36 cellular contexts compared by ENCODE assay signal in the genomic region with DNA sequence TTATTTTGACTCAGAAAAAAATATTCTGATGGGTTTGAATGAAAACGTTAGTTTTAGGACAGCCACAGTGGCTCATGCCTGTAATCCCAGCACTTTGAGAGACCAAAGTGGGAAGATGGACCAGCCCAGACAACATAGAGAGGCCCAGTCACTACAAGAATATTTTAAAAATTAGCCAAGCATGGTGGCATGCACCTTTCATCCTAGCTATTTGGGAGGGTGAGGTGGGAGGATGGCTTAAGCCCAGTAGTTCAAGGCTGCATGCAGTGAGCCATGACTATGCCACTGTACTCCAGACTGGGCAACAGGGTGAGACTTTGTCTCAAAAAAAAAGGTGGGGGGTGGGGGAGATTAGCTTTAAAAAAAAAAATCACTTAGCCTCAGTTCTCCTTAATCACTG.
"Had no signal": no experiment of that assay in that cellular context is flagged by ENCODE, and none has a peak within 500 bp of the region (broad histone marks: within the 10 kb centered on the region; RNA-seq: fewer than 3 reads in every experiment).

No MANE protein-coding gene starts in this region.

- H3K27me3 ChIP-seq: adrenal gland, body of pancreas, brain microvascular endothelial cell, breast epithelium had no signal

- H3K4me3 Mint-ChIP-seq: activated B cell treated with CpG ODN at 0.5 μM for 24 hours; activated CD4-positive, alpha-beta memory T cell treated with anti-CD3 and anti-CD28 coated beads for 36 hours; activated CD4-positive, alpha-beta T cell treated with anti-CD3 and anti-CD28 coated beads, Interleukin-2, amount 10 ng/mL, durations not matched to agents 24 days and 14 days; activated CD8-positive, alpha-beta T cell treated with anti-CD3 and anti-CD28 coated beads for 36 hours; activated naive CD4-positive, alpha-beta T cell treated with anti-CD3 and anti-CD28 coated beads for 36 hours; activated naive CD8-positive, alpha-beta T cell treated with anti-CD3 and anti-CD28 coated beads for 36 hours; activated T-cell treated with anti-CD3 and anti-CD28 coated beads, Interleukin-2, amount 50 U/mL, for 4 hours; activated T-cell treated with anti-CD3 and anti-CD28 coated beads, Interleukin-2, amount 50 U/mL, for 72 hours; activated T-helper 1 cell treated with anti-CD3 and anti-CD28 coated beads, Interleukin-12 subunit alpha, Interleukin-12 subunit beta, Interleukin-2, Interleukin-4 antibody, amounts not matched to agents 30 ng/mL and 10 ng/mL and 1 ng/mL, durations not matched to agents 14 hours and 24 hours and 36 hours; activated T-helper 17 cell treated with anti-CD3 and anti-CD28 coated beads, Interleukin-2, amount 50 U/mL, for 72 hours; T-helper 1 cell treated with Interleukin-12 subunit alpha and Interleukin-12 subunit beta and Interleukin-4 antibody, amounts not matched to agents 30 μg/mL and 1 μg/mL, for 36 hours; T-helper 2 cell treated with Interferon-gamma antibody and Interleukin-4, amounts not matched to agents 5 μg/mL and 100 μg/mL, for 36 hours had no signal

- H3K36me3 ChIP-seq: adrenal gland, brain microvascular endothelial cell, breast epithelium had no signal

- H3K4me1 ChIP-seq: adrenal gland, body of pancreas, breast epithelium had no signal

- H3K4me1 Mint-ChIP-seq: activated CD4-positive, alpha-beta T cell treated with anti-CD3 and anti-CD28 coated beads, Interleukin-2, amount 10 ng/mL, durations not matched to agents 24 days and 14 days; activated naive CD8-positive, alpha-beta T cell treated with anti-CD3 and anti-CD28 coated beads for 36 hours; activated T-helper 17 cell treated with anti-CD3 and anti-CD28 coated beads, Interleukin-2, amount 50 U/mL, for 72 hours had no signal

- H3K9me3 ChIP-seq: adrenal gland, body of pancreas had no signal

- H3K27ac ChIP-seq: adrenal gland, body of pancreas, brain microvascular endothelial cell, breast epithelium, VCaP had no signal

- DNase-seq: activated B cell treated with CpG ODN at 0.5 μM for 24 hours; activated CD4-positive, alpha-beta memory T cell treated with anti-CD3 and anti-CD28 coated beads for 36 hours; activated CD4-positive, alpha-beta T cell treated with anti-CD3 and anti-CD28 coated beads for 4 hours; activated CD4-positive, alpha-beta T cell treated with anti-CD3 and anti-CD28 coated beads, Interleukin-2, amount 10 ng/mL, durations not matched to agents 24 days and 14 days; activated CD4-positive, alpha-beta T cell treated with anti-CD3 and anti-CD28 coated beads, Interleukin-2, amount 50 U/mL, for 1 hour; activated CD4-positive, alpha-beta T cell treated with anti-CD3 and anti-CD28 coated beads, Interleukin-2, amount 50 U/mL, for 4 hours; activated CD4-positive, CD25-positive, alpha-beta regulatory T cell treated with anti-CD3 and anti-CD28 coated beads, Interleukin-2, amount 50 U/mL, for 72 hours; activated CD8-positive, alpha-beta memory T cell treated with anti-CD3 and anti-CD28 coated beads, Interleukin-2, amount 50 U/mL, for 4 hours; activated CD8-positive, alpha-beta T cell treated with anti-CD3 and anti-CD28 coated beads for 36 hours; activated effector memory CD4-positive, alpha-beta T cell treated with anti-CD3 and anti-CD28 coated beads, Interleukin-2, amount 50 U/mL, for 16 hours; activated gamma-delta T cell treated with Interleukin-2 at 50 U/mL for 16 hours; activated naive CD4-positive, alpha-beta T cell; activated naive CD4-positive, alpha-beta T cell treated with anti-CD3 and anti-CD28 coated beads for 36 hours; activated naive CD4-positive, alpha-beta T cell treated with anti-CD3 and anti-CD28 coated beads, Interleukin-2, amount 50 U/mL, for 16 hours; activated naive CD8-positive, alpha-beta T cell treated with anti-CD3 and anti-CD28 coated beads for 36 hours; activated T-cell treated with anti-CD3 and anti-CD28 coated beads for 4 hours; activated T-cell treated with anti-CD3 and anti-CD28 coated beads, Interleukin-2, amount 50 U/mL, for 1 hour; activated T-cell treated with anti-CD3 and anti-CD28 coated beads, Interleukin-2, amount 50 U/mL, for 4 hours; activated T-cell treated with anti-CD3 and anti-CD28 coated beads, Interleukin-2, amount 50 U/mL, for 72 hours; adrenal gland; amniotic stem cell; aorta; body of pancreas; brain microvascular endothelial cell; central memory CD4-positive, alpha-beta T cell; T-helper 1 cell; T-helper 2 cell; T-helper 9 cell had no signal

- H3K4me3 ChIP-seq: adrenal gland, body of pancreas, breast epithelium had no signal

- H3K36me3 Mint-ChIP-seq: activated naive CD8-positive, alpha-beta T cell treated with anti-CD3 and anti-CD28 coated beads for 36 hours had no signal

- ATAC-seq: activated CD8-positive, alpha-beta T cell treated with anti-CD3 and anti-CD28 coated beads for 36 hours; activated naive CD4-positive, alpha-beta T cell treated with anti-CD3 and anti-CD28 coated beads, Interleukin-2, amount 50 U/mL, for 72 hours; activated T-cell treated with anti-CD3 and anti-CD28 coated beads, Interleukin-2, amount 50 U/mL, for 4 hours; activated T-cell treated with anti-CD3 and anti-CD28 coated beads, Interleukin-2, amount 50 U/mL, for 72 hours; activated T-helper 17 cell treated with anti-CD3 and anti-CD28 coated beads, Interleukin-2, amount 50 U/mL, for 72 hours; body of pancreas had no signal

- H3K27ac Mint-ChIP-seq: activated B cell treated with CpG ODN at 0.5 μM for 24 hours; activated CD4-positive, alpha-beta memory T cell treated with anti-CD3 and anti-CD28 coated beads for 36 hours; activated CD4-positive, alpha-beta T cell treated with anti-CD3 and anti-CD28 coated beads, Interleukin-2, amount 10 ng/mL, durations not matched to agents 24 days and 14 days; activated CD8-positive, alpha-beta T cell treated with anti-CD3 and anti-CD28 coated beads for 36 hours; activated naive CD4-positive, alpha-beta T cell treated with anti-CD3 and anti-CD28 coated beads for 36 hours; activated naive CD8-positive, alpha-beta T cell treated with anti-CD3 and anti-CD28 coated beads for 36 hours; activated T-cell treated with anti-CD3 and anti-CD28 coated beads, Interleukin-2, amount 50 U/mL, for 72 hours; activated T-helper 1 cell treated with anti-CD3 and anti-CD28 coated beads, Interleukin-12 subunit alpha, Interleukin-12 subunit beta, Interleukin-2, Interleukin-4 antibody, amounts not matched to agents 30 ng/mL and 10 ng/mL and 1 ng/mL, durations not matched to agents 14 hours and 24 hours and 36 hours; activated T-helper 17 cell treated with anti-CD3 and anti-CD28 coated beads, Interleukin-2, amount 50 U/mL, for 72 hours; T-helper 1 cell treated with Interleukin-12 subunit alpha and Interleukin-12 subunit beta and Interleukin-4 antibody, amounts not matched to agents 30 μg/mL and 1 μg/mL, for 36 hours; T-helper 2 cell treated with Interferon-gamma antibody and Interleukin-4, amounts not matched to agents 5 μg/mL and 100 μg/mL, for 36 hours had no signal

- H3K9me3 Mint-ChIP-seq: activated CD4-positive, alpha-beta T cell treated with anti-CD3 and anti-CD28 coated beads, Interleukin-2, amount 10 ng/mL, durations not matched to agents 24 days and 14 days; T-helper 1 cell treated with Interleukin-12 subunit alpha and Interleukin-12 subunit beta and Interleukin-4 antibody, amounts not matched to agents 30 μg/mL and 1 μg/mL, for 36 hours; T-helper 2 cell treated with Interferon-gamma antibody and Interleukin-4, amounts not matched to agents 5 μg/mL and 100 μg/mL, for 36 hours had no signal

- H3K27me3 Mint-ChIP-seq: activated naive CD8-positive, alpha-beta T cell treated with anti-CD3 and anti-CD28 coated beads for 36 hours had no signal

- FAIRE-seq: astrocyte had no signal
